In genomic region chr11:110096369-110096976, GRCh38 we compare ENCODE assay signal across 1 cellular context.
TF ChIP-seq lines count a peak whose summit lies in the region.

No MANE protein-coding gene starts in this region.

TF ChIP-seq in IMR-90, 13 proteins besides CTCF, POLR2A, EP300 and RAD21:
- no peak for TF ChIP-seq MXI1 (IDR thresholded peaks at IDR 0.05; ENCODE audit: borderline replicate concordance, low read depth, low read length)
- TF ChIP-seq SMC3 (IDR thresholded peaks at IDR 0.05; ENCODE audit: low read depth, low read length): no peak
- no peak for TF ChIP-seq MAFK (IDR thresholded peaks at IDR 0.05; ENCODE audit: low read depth, low read length)
- no peak for TF ChIP-seq RCOR1 (IDR thresholded peaks at IDR 0.05; ENCODE audit: insufficient replicate concordance, low read length)
- no peak for TF ChIP-seq CHD1 (IDR thresholded peaks at IDR 0.05; ENCODE audit: low read depth, low read length)
- TF ChIP-seq MAZ (IDR thresholded peaks at IDR 0.05; ENCODE audit: borderline replicate concordance, low read depth, low read length): no peak
- TF ChIP-seq, protein P1, sequence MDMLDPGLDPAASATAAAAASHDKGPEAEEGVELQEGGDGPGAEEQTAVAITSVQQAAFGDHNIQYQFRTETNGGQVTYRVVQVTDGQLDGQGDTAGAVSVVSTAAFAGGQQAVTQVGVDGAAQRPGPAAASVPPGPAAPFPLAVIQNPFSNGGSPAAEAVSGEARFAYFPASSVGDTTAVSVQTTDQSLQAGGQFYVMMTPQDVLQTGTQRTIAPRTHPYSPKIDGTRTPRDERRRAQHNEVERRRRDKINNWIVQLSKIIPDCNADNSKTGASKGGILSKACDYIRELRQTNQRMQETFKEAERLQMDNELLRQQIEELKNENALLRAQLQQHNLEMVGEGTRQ (IDR thresholded peaks at IDR 0.05; ENCODE audit: low read depth, low read length): no peak
